25 cellular contexts compared by ENCODE assay signal in genomic region chr7:116779222-116779621, GRCh38.
DNase-seq lines count a peak whose midpoint lies in the region; ATAC-seq, FAIRE-seq and TF ChIP-seq lines count a peak whose summit lies in the region.
"Had no signal": no experiment of that assay in that cellular context is flagged by ENCODE, and none has a peak within 500 bp of the region (broad histone marks: within the 10 kb centered on the region; RNA-seq: fewer than 3 reads in every experiment).

No MANE protein-coding gene starts in this region.

- no peak overlapping the region for H3K27ac Mint-ChIP-seq in activated CD4-positive, alpha-beta memory T cell treated with anti-CD3 and anti-CD28 coated beads, Interleukin-2, amount 10 ng/mL, durations not matched to agents 7 days and 5 days
- H3K27ac Mint-ChIP-seq: B cell; CD4-positive, CD25-positive, alpha-beta regulatory T cell had no signal

- H3K9me3 Mint-ChIP-seq in activated CD4-positive, alpha-beta memory T cell treated with anti-CD3 and anti-CD28 coated beads, Interleukin-2, amount 10 ng/mL, durations not matched to agents 7 days and 5 days, result no peaks in the 10 kb centered on the region
- H3K9me3 Mint-ChIP-seq: CD4-positive, CD25-positive, alpha-beta regulatory T cell had no signal

- peaks cover 66% of the 10 kb centered on the region for H3K36me3 ChIP-seq in SJCRH30

- TF ChIP-seq POLR2A in A549 (IDR thresholded peaks at IDR 0.05; ENCODE audit: low read length) (no peak), GM12891 (IDR thresholded peaks at IDR 0.05; ENCODE audit: low read depth, low read length) (no peak)

- no peak overlapping the region for H3K4me3 Mint-ChIP-seq in activated CD4-positive, alpha-beta memory T cell treated with anti-CD3 and anti-CD28 coated beads, Interleukin-2, amount 10 ng/mL, durations not matched to agents 7 days and 5 days
- H3K4me3 Mint-ChIP-seq: B cell; CD4-positive, CD25-positive, alpha-beta regulatory T cell had no signal

- no peaks in the 10 kb centered on the region for H3K9me3 ChIP-seq in A549
- H3K9me3 ChIP-seq in SJCRH30 (replicated peaks), result no peaks in the 10 kb centered on the region

- no peak for TF ChIP-seq CTCF in A549 (IDR thresholded peaks at IDR 0.05)

- H3K4me2 ChIP-seq in A549, result no peak overlapping the region; the same call in 2 of the 3 replicates

- no peak for ATAC-seq in A549

- H3K27ac ChIP-seq in A549 (peak overlapping the region; percentile 8 to 80; a peak in 3 of 6 replicates), SJCRH30 (no peak overlapping the region; the same call in 1 of the 2 replicates), epithelial cell of prostate (peak overlapping the region; percentile 54)
- H3K27ac ChIP-seq: SK-N-MC had no signal

- no peak for TF ChIP-seq RAD21 in A549 (conservative IDR thresholded peaks at IDR 0.05 in 1 of 2, IDR thresholded peaks at IDR 0.05 in 1 of 2)

- FAIRE-seq in A549 (lab: Jason Lieb, UNC) (no peak), GM12891 (lab: Jason Lieb, UNC) (no peak)
- FAIRE-seq: A204.1, GM18507, GM19239 had no signal

- CTCF ChIA-PET in A549 (lab: Yijun Ruan, JAX), result interaction anchor here (0.6 to 2.3 kb wide), 7 partner anchors 13 to 607 kb away, joined by 3 to 9 read pairs (median 5); partner anchors contain the start of gene MET
- CTCF ChIA-PET in activated CD4-positive, alpha-beta memory T cell treated with anti-CD3 and anti-CD28 coated beads, Interleukin-2, amount 10 ng/mL, durations not matched to agents 7 days and 5 days (lab: Charles Lee), result no interaction called here

- TF ChIP-seq EP300 in A549 (IDR thresholded peaks at IDR 0.05), result no peak

- POLR2A ChIA-PET in A549 (lab: Yijun Ruan, JAX), result no interaction called here
- POLR2A ChIA-PET in activated CD4-positive, alpha-beta memory T cell treated with anti-CD3 and anti-CD28 coated beads, Interleukin-2, amount 10 ng/mL, durations not matched to agents 7 days and 5 days (lab: Charles Lee), result no interaction called here

- H3K4me1 ChIP-seq in A549 (peaks cover 82% of the 10 kb centered on the region), SJCRH30 (peaks cover 75% of the 10 kb centered on the region)

- WGBS in A549 (ENCODE audit: missing lambda C conversion rate), result 96% methylated on average over 4 of the region's 4 CpGs

- no peaks in the 10 kb centered on the region for H3K4me1 Mint-ChIP-seq in activated CD4-positive, alpha-beta memory T cell treated with anti-CD3 and anti-CD28 coated beads, Interleukin-2, amount 10 ng/mL, durations not matched to agents 7 days and 5 days
- H3K4me1 Mint-ChIP-seq: B cell; CD4-positive, CD25-positive, alpha-beta regulatory T cell had no signal

- DNase-seq in A549 (ENCODE audit: low read depth in 1 of 2, low spot score in 1 of 2), result no peak
- no peak for DNase-seq in GM12891 (ENCODE audit: insufficient read length, low spot score)
- DNase-seq in SJCRH30, result peak; percentile 54 to 79
- DNase-seq in epithelial cell of prostate (ENCODE audit: low read depth, low spot score), result no peak
- no peak for DNase-seq in hippocampal formation (lab: John Stamatoyannopoulos, UW)
- DNase-seq in activated CD4-positive, alpha-beta memory T cell treated with anti-CD3 and anti-CD28 coated beads, Interleukin-2, amount 10 ng/mL, durations not matched to agents 7 days and 5 days, result no peak
- no peak for DNase-seq in foreskin melanocyte
- DNase-seq: CD4-positive, CD25-positive, alpha-beta regulatory T cell; COR-L47; DND-41; GOT3; HCEC 1CT; Kasumi-1; NCI-H1092; NCI-H146; NCI-H2029; NCI-H226; NCI-H510A treated with DMSO at 0.1 percent for 48 hours; NCI-H748 treated with DMSO at 0.1 percent for 48 hours; SHP77 had no signal

- peaks cover 2% of the 10 kb centered on the region for H3K27me3 Mint-ChIP-seq in activated CD4-positive, alpha-beta memory T cell treated with anti-CD3 and anti-CD28 coated beads, Interleukin-2, amount 10 ng/mL, durations not matched to agents 7 days and 5 days
- H3K27me3 Mint-ChIP-seq: B cell had no signal

- H3K27me3 ChIP-seq in SJCRH30, result no peaks in the 10 kb centered on the region

- no peaks in the 10 kb centered on the region for H3K36me3 Mint-ChIP-seq in activated CD4-positive, alpha-beta memory T cell treated with anti-CD3 and anti-CD28 coated beads, Interleukin-2, amount 10 ng/mL, durations not matched to agents 7 days and 5 days (ENCODE audit: low read depth)
- H3K36me3 Mint-ChIP-seq: CD4-positive, CD25-positive, alpha-beta regulatory T cell had no signal

- H3K4me3 ChIP-seq in A549, result no peak overlapping the region
- no peak overlapping the region for H3K4me3 ChIP-seq in SJCRH30
- H3K4me3 ChIP-seq: SK-N-MC had no signal

TF ChIP-seq in A549, 52 proteins besides CTCF, POLR2A, EP300 and RAD21:
- TF ChIP-seq ESRRA (IDR thresholded peaks at IDR 0.05; ENCODE audit: borderline replicate concordance, low read length) (no peak), HEYL (CRISPR knock-in tag; IDR thresholded peaks at IDR 0.05) (no peak), PBX3 (IDR thresholded peaks at IDR 0.05) (no peak), FOSL2 (IDR thresholded peaks at IDR 0.05) (no peak), FOSL2 (CRISPR knock-in tag; IDR thresholded peaks at IDR 0.05) (no peak), POLR2AphosphoS2 (conservative IDR thresholded peaks at IDR 0.05; ENCODE audit: low read length) (no peak)
TF ChIP-seq in A549: peak in this region for 0.

TF ChIP-seq in GM12891, 5 proteins besides CTCF, POLR2A, EP300 and RAD21:
- peak; percentile 38; the same call in 1 of the 2 replicates for TF ChIP-seq SPI1 (IDR thresholded peaks at IDR 0.05; ENCODE audit: low read depth, low read length)
- TF ChIP-seq PAX5 (IDR thresholded peaks at IDR 0.05; ENCODE audit: insufficient read depth, low read length, severe bottlenecking), result no peak
- no peak for TF ChIP-seq POLR2AphosphoS5 (IDR thresholded peaks at IDR 0.05; ENCODE audit: low read depth, low read length)
- TF ChIP-seq TAF1 (IDR thresholded peaks at IDR 0.05; ENCODE audit: low read depth, low read length), result no peak
- no peak for TF ChIP-seq POU2F2 (IDR thresholded peaks at IDR 0.05; ENCODE audit: low read depth, low read length)

Comparison
In these comparisons a context has a peak if more than half of its experiments do, and no peak if none do; other contexts are left out.
1. DNase-seq: peak in SJCRH30 (2 of 2); none in A549 (0 of 2), GM12891 (single experiment), epithelial cell of prostate (single experiment), hippocampal formation (0 of 2), activated CD4-positive, alpha-beta memory T cell treated with anti-CD3 and anti-CD28 coated beads, Interleukin-2, amount 10 ng/mL, durations not matched to agents 7 days and 5 days (single experiment) and foreskin melanocyte (single experiment).